In the genomic region with DNA sequence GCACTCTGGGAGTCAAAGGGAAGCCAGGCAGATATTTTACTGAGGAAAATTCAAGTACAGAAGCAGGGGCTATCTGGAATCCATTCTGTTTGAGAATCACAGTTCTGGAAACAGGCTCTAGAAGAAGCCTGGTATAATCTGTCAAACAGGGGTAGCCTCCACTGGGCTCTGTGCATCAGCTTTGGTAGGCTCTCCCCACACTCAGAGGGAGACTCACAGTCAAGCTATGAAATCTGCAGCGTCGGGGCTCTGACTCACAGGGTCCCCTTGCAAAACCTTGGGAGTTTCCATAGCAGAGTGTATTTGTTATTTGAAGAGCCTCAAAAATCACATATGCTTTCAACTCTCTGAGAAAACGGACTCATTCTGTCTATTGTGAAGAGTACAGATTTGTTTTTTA, we compare ENCODE assay signal across 18 cellular contexts.
DNase-seq lines count a peak whose midpoint lies in the region; FAIRE-seq and TF ChIP-seq lines count a peak whose summit lies in the region.
"Had no signal": no experiment of that assay in that cellular context is flagged by ENCODE, and none has a peak within 500 bp of the region (broad histone marks: within the 10 kb centered on the region; RNA-seq: fewer than 3 reads in every experiment).

No MANE protein-coding gene starts in this region.

- H3K9ac ChIP-seq in smooth muscle cell (ENCODE audit: low read depth) (peak overlapping the region; percentile 36), MM.1S (ENCODE audit: low read length) (no peak overlapping the region), Karpas-422 (ENCODE audit: low read length) (no peak overlapping the region)

- TF ChIP-seq CTCF in smooth muscle cell (IDR thresholded peaks at IDR 0.05; ENCODE audit: borderline replicate concordance, insufficient read depth, poor library complexity, severe bottlenecking) (no peak), MM.1S (IDR thresholded peaks at IDR 0.05; ENCODE audit: low read length) (no peak)

- DNase-seq in HT1080 (ENCODE audit: low read depth) (peak; percentile 6), iris pigment epithelial cell (ENCODE audit: low read depth) (peak; percentile 25), smooth muscle cell (lab: John Stamatoyannopoulos, UW; ENCODE audit: unreplicated experiment) (no peak), activated T-cell treated with anti-CD3 and anti-CD28 coated beads for 4 hours (no peak), MM.1S (no peak), Karpas-422 (no peak)
- DNase-seq in activated CD4-positive, alpha-beta memory T cell treated with anti-CD3 and anti-CD28 coated beads, Interleukin-2, amount 10 ng/mL, durations not matched to agents 7 days and 5 days: no peak
- DNase-seq: activated naive CD4-positive, alpha-beta T cell treated with Interleukin-2 at 50 U/mL for 16 hours; caudate nucleus; DMS53; KBM-7; NCI-H524 treated with DMSO at 0.1 percent for 48 hours; small intestine; stimulated activated naive CD8-positive, alpha-beta T cell treated with anti-CD3 and anti-CD28 coated beads, Interleukin-15, amount 100 ng/mL, for 72 hours had no signal

- FAIRE-seq in endometrium (lab: Jason Lieb, UNC): peak; percentile 97
- FAIRE-seq: small intestine had no signal

- CTCF ChIA-PET in activated CD4-positive, alpha-beta memory T cell treated with anti-CD3 and anti-CD28 coated beads, Interleukin-2, amount 10 ng/mL, durations not matched to agents 7 days and 5 days (lab: Charles Lee): interaction anchor here (1.1 kb wide), 1 partner anchor 16 kb away, joined by 3 read pairs; no protein-coding TSS in a partner anchor

- no peaks in the 10 kb centered on the region for H3K9me2 ChIP-seq in MM.1S (replicated peaks; ENCODE audit: insufficient read depth, low read length)
- H3K9me2 ChIP-seq in Karpas-422 (replicated peaks; ENCODE audit: insufficient read depth, low read length): no peaks in the 10 kb centered on the region

- POLR2A ChIA-PET in activated CD4-positive, alpha-beta memory T cell treated with anti-CD3 and anti-CD28 coated beads, Interleukin-2, amount 10 ng/mL, durations not matched to agents 7 days and 5 days (lab: Charles Lee): no interaction called here

- WGBS in smooth muscle cell (ENCODE audit: low lambda C conversion rate): 32% methylated on average over 3 of the region's 3 CpGs

- no peaks in the 10 kb centered on the region for H3K79me2 ChIP-seq in smooth muscle cell (ENCODE audit: low read depth)
- H3K79me2 ChIP-seq in MM.1S (ENCODE audit: low read length): no peaks in the 10 kb centered on the region
- no peaks in the 10 kb centered on the region for H3K79me2 ChIP-seq in Karpas-422 (ENCODE audit: low read length)

- no peaks in the 10 kb centered on the region for H3K9me3 Mint-ChIP-seq in activated CD4-positive, alpha-beta memory T cell treated with anti-CD3 and anti-CD28 coated beads, Interleukin-2, amount 10 ng/mL, durations not matched to agents 7 days and 5 days
- H3K9me3 Mint-ChIP-seq: memory B cell had no signal

- H3K9me3 ChIP-seq in smooth muscle cell (replicated peaks; ENCODE audit: low read depth) (no peaks in the 10 kb centered on the region), MM.1S (replicated peaks; ENCODE audit: insufficient read depth, low read length) (no peaks in the 10 kb centered on the region), Karpas-422 (ENCODE audit: low read length) (no peaks in the 10 kb centered on the region)

- H3K36me3 Mint-ChIP-seq in activated CD4-positive, alpha-beta memory T cell treated with anti-CD3 and anti-CD28 coated beads, Interleukin-2, amount 10 ng/mL, durations not matched to agents 7 days and 5 days (ENCODE audit: low read depth): no peaks in the 10 kb centered on the region
- H3K36me3 Mint-ChIP-seq: memory B cell had no signal

- H3F3A ChIP-seq in smooth muscle cell (ENCODE audit: low read depth) (peaks cover 3% of the 10 kb centered on the region), MM.1S (ENCODE audit: insufficient read depth, low read length) (no peaks in the 10 kb centered on the region)

- peak overlapping the region; percentile 76 for H3K27ac ChIP-seq in smooth muscle cell (ENCODE audit: low read depth)
- H3K27ac ChIP-seq in MM.1S (ENCODE audit: low read length): no peak overlapping the region
- H3K27ac ChIP-seq in Karpas-422 (ENCODE audit: low read length): no peak overlapping the region
- H3K27ac ChIP-seq: VCaP had no signal

- H3K4me1 Mint-ChIP-seq in activated CD4-positive, alpha-beta memory T cell treated with anti-CD3 and anti-CD28 coated beads, Interleukin-2, amount 10 ng/mL, durations not matched to agents 7 days and 5 days: no peaks in the 10 kb centered on the region
- H3K4me1 Mint-ChIP-seq: B cell; memory B cell; stimulated activated naive CD8-positive, alpha-beta T cell treated with anti-CD3 and anti-CD28 coated beads, Interleukin-15, amount 100 ng/mL, for 72 hours had no signal

- no peak overlapping the region for H3K27ac Mint-ChIP-seq in activated CD4-positive, alpha-beta memory T cell treated with anti-CD3 and anti-CD28 coated beads, Interleukin-2, amount 10 ng/mL, durations not matched to agents 7 days and 5 days
- H3K27ac Mint-ChIP-seq: B cell; memory B cell; stimulated activated naive CD8-positive, alpha-beta T cell treated with anti-CD3 and anti-CD28 coated beads, Interleukin-15, amount 100 ng/mL, for 72 hours had no signal

- H3K36me3 ChIP-seq in smooth muscle cell (ENCODE audit: low read depth) (no peaks in the 10 kb centered on the region), MM.1S (replicated peaks; ENCODE audit: insufficient read depth, low read length) (no peaks in the 10 kb centered on the region), Karpas-422 (ENCODE audit: insufficient read depth, low read length) (no peaks in the 10 kb centered on the region)

- H3K4me1 ChIP-seq in smooth muscle cell (ENCODE audit: low read depth) (no peaks in the 10 kb centered on the region), MM.1S (ENCODE audit: low read length) (no peaks in the 10 kb centered on the region), Karpas-422 (ENCODE audit: low read length) (no peaks in the 10 kb centered on the region)

- H3K4me2 ChIP-seq in smooth muscle cell (peak overlapping the region; percentile 16), MM.1S (ENCODE audit: low read depth, low read length) (no peak overlapping the region), Karpas-422 (ENCODE audit: low read depth, low read length, poor library complexity, severe bottlenecking) (no peak overlapping the region)

- H2AFZ ChIP-seq in smooth muscle cell (ENCODE audit: low read depth): no peak overlapping the region
- H2AFZ ChIP-seq in MM.1S (ENCODE audit: low read length): no peak overlapping the region
- no peak overlapping the region for H2AFZ ChIP-seq in Karpas-422 (ENCODE audit: low read length)

- H3K27me3 Mint-ChIP-seq in activated CD4-positive, alpha-beta memory T cell treated with anti-CD3 and anti-CD28 coated beads, Interleukin-2, amount 10 ng/mL, durations not matched to agents 7 days and 5 days: no peaks in the 10 kb centered on the region

- H3K27me3 ChIP-seq in smooth muscle cell (ENCODE audit: low read depth) (no peaks in the 10 kb centered on the region), MM.1S (replicated peaks; ENCODE audit: insufficient read depth, low read length) (no peaks in the 10 kb centered on the region), Karpas-422 (ENCODE audit: low read length) (no peaks in the 10 kb centered on the region)

- no peak overlapping the region for H3K4me3 ChIP-seq in smooth muscle cell
- H3K4me3 ChIP-seq in MM.1S (ENCODE audit: low read length): no peak overlapping the region
- H3K4me3 ChIP-seq in Karpas-422 (ENCODE audit: low read length): no peak overlapping the region

- no peak overlapping the region for H3K4me3 Mint-ChIP-seq in activated CD4-positive, alpha-beta memory T cell treated with anti-CD3 and anti-CD28 coated beads, Interleukin-2, amount 10 ng/mL, durations not matched to agents 7 days and 5 days
- H3K4me3 Mint-ChIP-seq: B cell; memory B cell; stimulated activated naive CD8-positive, alpha-beta T cell treated with anti-CD3 and anti-CD28 coated beads, Interleukin-15, amount 100 ng/mL, for 72 hours had no signal

- no peaks in the 10 kb centered on the region for H4K20me1 ChIP-seq in smooth muscle cell (ENCODE audit: low read depth)
- no peaks in the 10 kb centered on the region for H4K20me1 ChIP-seq in MM.1S (ENCODE audit: insufficient read depth, low read length)
- no peaks in the 10 kb centered on the region for H4K20me1 ChIP-seq in Karpas-422 (ENCODE audit: insufficient read depth, low read depth, low read length)

Comparison
In these comparisons a context has a peak if more than half of its experiments do, and no peak if none do; other contexts are left out.
1. DNase-seq: peak in HT1080 (single experiment) and iris pigment epithelial cell (single experiment); none in smooth muscle cell (single experiment), activated CD4-positive, alpha-beta memory T cell treated with anti-CD3 and anti-CD28 coated beads, Interleukin-2, amount 10 ng/mL, durations not matched to agents 7 days and 5 days (single experiment), activated T-cell treated with anti-CD3 and anti-CD28 coated beads for 4 hours (single experiment), MM.1S (single experiment) and Karpas-422 (single experiment).